10 cellular contexts compared by ENCODE assay signal in genomic region chr12:57515934-57516541, GRCh38. TPM values are rescaled to one million over a fixed set of nuclear protein-coding genes. Genes with fewer than 3 reads are reported as not detected.
DNase-seq lines count a peak whose midpoint lies in the region; ATAC-seq and TF ChIP-seq lines count a peak whose summit lies in the region.
"Had no signal": no experiment of that assay in that cellular context is flagged by ENCODE, and none has a peak within 500 bp of the region (broad histone marks: within the 10 kb centered on the region; RNA-seq: fewer than 3 reads in every experiment).

No MANE protein-coding gene starts in this region.

- no peak overlapping the region for H3K4me3 Mint-ChIP-seq in Caco-2 (ENCODE audit: unreplicated experiment)
- H3K4me3 Mint-ChIP-seq in activated CD8-positive, alpha-beta T cell treated with anti-CD3 and anti-CD28 coated beads, Interleukin-2, amount 10 ng/mL, durations not matched to agents 7 days and 5 days, result no peak overlapping the region
- no peak overlapping the region for H3K4me3 Mint-ChIP-seq in WTC11

- H3K27ac ChIP-seq in AG04450 (ENCODE audit: low read depth, low read length) (peak overlapping the region; percentile 47), mesodermal cell (ENCODE audit: low read depth, low read length, severe bottlenecking) (peak overlapping the region; percentile 36)
- H3K27ac ChIP-seq: brain microvascular endothelial cell, HL-60 had no signal

- BruUV-seq in Caco-2 (replicated peaks; lab: Mats Ljungman, UMichigan), result TSS peak; percentile 4

- TF ChIP-seq CTCF in AG04450 (IDR thresholded peaks at IDR 0.05; ENCODE audit: low read depth, low read length) (no peak), Caco-2 (IDR thresholded peaks at IDR 0.05; ENCODE audit: insufficient read depth in 1 of 2, low read depth in 1 of 2, low read length in 1 of 2, severe bottlenecking in 1 of 2, unreplicated experiment in 1 of 2) (no peak), WTC11 (IDR thresholded peaks at IDR 0.05) (no peak)

- H3K27me3 Mint-ChIP-seq in Caco-2 (ENCODE audit: insufficient read depth, unreplicated experiment) (no peaks in the 10 kb centered on the region), WTC11 (ENCODE audit: low read depth) (no peaks in the 10 kb centered on the region)
- H3K27me3 Mint-ChIP-seq in activated CD8-positive, alpha-beta T cell treated with anti-CD3 and anti-CD28 coated beads, Interleukin-2, amount 10 ng/mL, durations not matched to agents 7 days and 5 days (ENCODE audit: low read depth), result no peaks in the 10 kb centered on the region

- H3K4me1 Mint-ChIP-seq in Caco-2 (ENCODE audit: low read depth, unreplicated experiment) (peaks cover 22% of the 10 kb centered on the region), WTC11 (peaks cover 15% of the 10 kb centered on the region)
- peaks cover 32% of the 10 kb centered on the region for H3K4me1 Mint-ChIP-seq in activated CD8-positive, alpha-beta T cell treated with anti-CD3 and anti-CD28 coated beads, Interleukin-2, amount 10 ng/mL, durations not matched to agents 7 days and 5 days (ENCODE audit: low read depth)

- H3K4me1 ChIP-seq in Caco-2, result peaks cover 11% of the 10 kb centered on the region
- peaks cover 22% of the 10 kb centered on the region for H3K4me1 ChIP-seq in mesodermal cell (ENCODE audit: control insufficient read depth, insufficient read depth, low read length, poor library complexity, severe bottlenecking)

- intact Hi-C loops in Caco-2 (cut with micrococcal nuclease; ENCODE audit: unreplicated experiment), result no loop called here

- H3K4me3 ChIP-seq in AG04450 (ENCODE audit: low read depth, low read length) (no peak overlapping the region), Caco-2 (ENCODE audit: low read depth, low read length) (no peak overlapping the region), mesodermal cell (ENCODE audit: extremely low read depth, insufficient read depth, low read length, poor library complexity, severe bottlenecking) (no peak overlapping the region)

- 97% methylated on average over 8 to 9 of the region's 11 CpGs for WGBS in mesodermal cell (ENCODE audit: insufficient coverage in 2 of 2), 2 experiments

- H3K27me3 ChIP-seq in AG04450 (ENCODE audit: control insufficient read depth, insufficient read depth, low read length) (no peaks in the 10 kb centered on the region), Caco-2 (replicated peaks; ENCODE audit: control insufficient read depth, insufficient read depth, low read length) (no peaks in the 10 kb centered on the region)
- H3K27me3 ChIP-seq: brain microvascular endothelial cell had no signal

- H3K9me3 Mint-ChIP-seq in Caco-2 (ENCODE audit: unreplicated experiment) (no peaks in the 10 kb centered on the region), WTC11 (no peaks in the 10 kb centered on the region)
- H3K9me3 Mint-ChIP-seq in activated CD8-positive, alpha-beta T cell treated with anti-CD3 and anti-CD28 coated beads, Interleukin-2, amount 10 ng/mL, durations not matched to agents 7 days and 5 days (ENCODE audit: insufficient read depth), result no peaks in the 10 kb centered on the region

- ATAC-seq in activated CD8-positive, alpha-beta T cell treated with anti-CD3 and anti-CD28 coated beads, Interleukin-2, amount 10 ng/mL, durations not matched to agents 7 days and 5 days, result no peak
- ATAC-seq in HG03039 (IDR thresholded peaks at IDR 0.05; ENCODE audit: unreplicated experiment), result no peak
- no peak for ATAC-seq in WTC11

- peaks cover 4% of the 10 kb centered on the region for H3K36me3 ChIP-seq in Caco-2 (ENCODE audit: control insufficient read depth, insufficient read depth, low read length)
- peaks cover 85% of the 10 kb centered on the region for H3K36me3 ChIP-seq in mesodermal cell (ENCODE audit: control insufficient read depth, insufficient read depth, low read length)

- CTCF ChIA-PET in AG04450 (lab: Charles Lee) (interaction anchor here (1.2 kb wide), 1 partner anchor 67 kb away, joined by 3 read pairs; no protein-coding TSS in a partner anchor), Caco-2 (lab: Charles Lee) (no interaction called here), WTC11 (lab: Charles Lee) (no interaction called here)
- CTCF ChIA-PET in activated CD8-positive, alpha-beta T cell treated with anti-CD3 and anti-CD28 coated beads, Interleukin-2, amount 10 ng/mL, durations not matched to agents 7 days and 5 days (lab: Charles Lee), result interaction anchor here (1.3 to 3.9 kb wide), 4 partner anchors 35 to 64 kb away, joined by 3 to 15 read pairs (median 8); no protein-coding TSS in a partner anchor

- POLR2A ChIA-PET in AG04450 (lab: Yijun Ruan, JAX) (interaction anchor here (0.6 kb wide), 2 partner anchors 10 to 52 kb away, joined by 4 read pairs; no protein-coding TSS in a partner anchor), Caco-2 (lab: Charles Lee) (no interaction called here), WTC11 (lab: Charles Lee) (interaction anchor here (0.5 to 1.2 kb wide), 4 partner anchors 12 to 57 kb away, joined by 3 to 4 read pairs (median 3); partner anchors contain the start of gene GLI1)
- POLR2A ChIA-PET in activated CD8-positive, alpha-beta T cell treated with anti-CD3 and anti-CD28 coated beads, Interleukin-2, amount 10 ng/mL, durations not matched to agents 7 days and 5 days (lab: Charles Lee), result interaction anchor here (1.2 to 5.2 kb wide), 2 partner anchors 10 to 37 kb away, joined by 3 to 74 read pairs; partner anchors contain the start of gene ARHGAP9

- DNase-seq in AG04450 (ENCODE audit: low read depth, low spot score), result no peak
- no peak for DNase-seq in Caco-2
- no peak for DNase-seq in activated CD8-positive, alpha-beta T cell treated with anti-CD3 and anti-CD28 coated beads, Interleukin-2, amount 10 ng/mL, durations not matched to agents 7 days and 5 days
- no peak for DNase-seq in WTC11 (ENCODE audit: low spot score)
- no peak for DNase-seq in amniotic stem cell (lab: John Stamatoyannopoulos, UW)
- DNase-seq: brain microvascular endothelial cell; stimulated activated CD4-positive, alpha-beta T cell treated with anti-CD3 and anti-CD28 coated beads, Interleukin-4, amount 100 ng/mL, for 1 hour had no signal

- H3K9me3 ChIP-seq in AG04450 (ENCODE audit: control insufficient read depth, insufficient read depth, low read length) (peaks cover 5% of the 10 kb centered on the region; the same call in 1 of the 2 replicates), Caco-2 (no peaks in the 10 kb centered on the region), mesodermal cell (ENCODE audit: control insufficient read depth, low read length) (no peaks in the 10 kb centered on the region)

- H3K27ac Mint-ChIP-seq in Caco-2 (ENCODE audit: unreplicated experiment), result no peak overlapping the region
- H3K27ac Mint-ChIP-seq in activated CD8-positive, alpha-beta T cell treated with anti-CD3 and anti-CD28 coated beads, Interleukin-2, amount 10 ng/mL, durations not matched to agents 7 days and 5 days, result peak overlapping the region; percentile 13
- no peak overlapping the region for H3K27ac Mint-ChIP-seq in WTC11

- H3K36me3 Mint-ChIP-seq in Caco-2 (ENCODE audit: insufficient read depth, unreplicated experiment), result peaks cover 100% of the 10 kb centered on the region
- H3K36me3 Mint-ChIP-seq in activated CD8-positive, alpha-beta T cell treated with anti-CD3 and anti-CD28 coated beads, Interleukin-2, amount 10 ng/mL, durations not matched to agents 7 days and 5 days (ENCODE audit: low read depth), result peaks cover 80% of the 10 kb centered on the region
- peaks cover 73% of the 10 kb centered on the region for H3K36me3 Mint-ChIP-seq in WTC11

RNA-seq across cellular contexts. Expression of gene DDIT3, which starts 4.3 kb away (rescaled TPM):
- polyA plus RNA-seq in AG04450 (2011; rRNA removed), result 64.9 and 69.0 TPM in 2 replicates
- polyA minus RNA-seq in AG04450 (2011; rRNA and poly(A)+ RNA removed), result 28.6 and 30.8 TPM in 2 replicates
- total RNA-seq in Caco-2 (2022) (62.7 and 79.2 TPM in 2 replicates), WTC11 (2021) (3.4 to 5.3 TPM (median 3.9 TPM) in 3 replicates)
- total RNA-seq in activated CD8-positive, alpha-beta T cell treated with anti-CD3 and anti-CD28 coated beads, Interleukin-2, amount 10 ng/mL, durations not matched to agents 7 days and 5 days, result 10 to 100 TPM; 14.9 to 15.0 TPM
- polyA plus RNA-seq in mesodermal cell (2013, experiment 1 of 2), result 18.5 TPM
- 16.4 TPM for polyA plus RNA-seq in mesodermal cell (2013, experiment 2 of 2)

RNA-seq across cellular contexts. Expression of gene MBD6, which starts 6.6 kb away (rescaled TPM):
- 3.3 and 4.9 TPM in 2 replicates for polyA plus RNA-seq in AG04450 (2011; rRNA removed)
- polyA minus RNA-seq in AG04450 (2011; rRNA and poly(A)+ RNA removed), result 7.4 and 7.5 TPM in 2 replicates
- total RNA-seq in Caco-2 (2022) (82.2 and 105 TPM in 2 replicates), WTC11 (2021) (46.3 to 59.4 TPM (median 56.2 TPM) in 3 replicates)
- 10 to 100 TPM; 68.4 to 71.4 TPM for total RNA-seq in activated CD8-positive, alpha-beta T cell treated with anti-CD3 and anti-CD28 coated beads, Interleukin-2, amount 10 ng/mL, durations not matched to agents 7 days and 5 days
- 32.0 TPM for polyA plus RNA-seq in mesodermal cell (2013, experiment 1 of 2)
- polyA plus RNA-seq in mesodermal cell (2013, experiment 2 of 2), result 28.0 TPM

RNA-seq across cellular contexts. Expression of gene MARS1, which starts 28.2 kb away (rescaled TPM):
- polyA plus RNA-seq in AG04450 (2011; rRNA removed), result 236 and 252 TPM in 2 replicates
- 230 and 259 TPM in 2 replicates for polyA minus RNA-seq in AG04450 (2011; rRNA and poly(A)+ RNA removed)
- 515 and 583 TPM in 2 replicates for total RNA-seq in Caco-2 (2022)
- 100 to 1,000 TPM; 275 to 291 TPM for total RNA-seq in activated CD8-positive, alpha-beta T cell treated with anti-CD3 and anti-CD28 coated beads, Interleukin-2, amount 10 ng/mL, durations not matched to agents 7 days and 5 days
- polyA plus RNA-seq in mesodermal cell (2013, experiment 1 of 2), result 210 TPM
- 213 TPM for polyA plus RNA-seq in mesodermal cell (2013, experiment 2 of 2)
- 283 to 367 TPM (median 314 TPM) in 3 replicates for total RNA-seq in WTC11 (2021)

RNA-seq across cellular contexts. Expression of gene DCTN2, which starts 31.0 kb away (rescaled TPM):
- polyA plus RNA-seq in AG04450 (2011; rRNA removed), result 146 and 160 TPM in 2 replicates
- 125 and 146 TPM in 2 replicates for polyA minus RNA-seq in AG04450 (2011; rRNA and poly(A)+ RNA removed)
- total RNA-seq in Caco-2 (2022) (89.4 and 94.4 TPM in 2 replicates), WTC11 (2021) (93.5 to 94.4 TPM (median 94.4 TPM) in 3 replicates)
- total RNA-seq in activated CD8-positive, alpha-beta T cell treated with anti-CD3 and anti-CD28 coated beads, Interleukin-2, amount 10 ng/mL, durations not matched to agents 7 days and 5 days, result 10 to 100 TPM; 89.3 to 96.5 TPM
- 168 TPM for polyA plus RNA-seq in mesodermal cell (2013, experiment 1 of 2)
- polyA plus RNA-seq in mesodermal cell (2013, experiment 2 of 2), result 169 TPM

RNA-seq across cellular contexts. Expression of gene KIF5A, which starts 33.8 kb away (rescaled TPM):
- 0.38 and 0.45 TPM in 2 replicates for polyA plus RNA-seq in AG04450 (2011; rRNA removed)
- 0.52 and 0.97 TPM in 2 replicates for polyA minus RNA-seq in AG04450 (2011; rRNA and poly(A)+ RNA removed)
- 0.05 TPM in 1 of 2 replicates, not detected in the other for total RNA-seq in Caco-2 (2022)
- total RNA-seq in activated CD8-positive, alpha-beta T cell treated with anti-CD3 and anti-CD28 coated beads, Interleukin-2, amount 10 ng/mL, durations not matched to agents 7 days and 5 days, result 1 to 10 TPM in 1 of 2 experiments, under 1 TPM in 1; 0.99 to 1.4 TPM
- polyA plus RNA-seq in mesodermal cell (2013, experiment 1 of 2), result 2.1 TPM
- 2.4 TPM for polyA plus RNA-seq in mesodermal cell (2013, experiment 2 of 2)
- 15.9 to 17.9 TPM (median 16.1 TPM) in 3 replicates for total RNA-seq in WTC11 (2021)

Comparison
In these comparisons a context has a peak if more than half of its experiments do, and no peak if none do; other contexts are left out.
1. CTCF ChIA-PET loops: an anchor here in AG04450 (1.2 kb wide) and activated CD8-positive, alpha-beta T cell treated with anti-CD3 and anti-CD28 coated beads, Interleukin-2, amount 10 ng/mL, durations not matched to agents 7 days and 5 days (1.3 to 3.9 kb wide); none called in Caco-2 and WTC11.